In the genomic region with DNA sequence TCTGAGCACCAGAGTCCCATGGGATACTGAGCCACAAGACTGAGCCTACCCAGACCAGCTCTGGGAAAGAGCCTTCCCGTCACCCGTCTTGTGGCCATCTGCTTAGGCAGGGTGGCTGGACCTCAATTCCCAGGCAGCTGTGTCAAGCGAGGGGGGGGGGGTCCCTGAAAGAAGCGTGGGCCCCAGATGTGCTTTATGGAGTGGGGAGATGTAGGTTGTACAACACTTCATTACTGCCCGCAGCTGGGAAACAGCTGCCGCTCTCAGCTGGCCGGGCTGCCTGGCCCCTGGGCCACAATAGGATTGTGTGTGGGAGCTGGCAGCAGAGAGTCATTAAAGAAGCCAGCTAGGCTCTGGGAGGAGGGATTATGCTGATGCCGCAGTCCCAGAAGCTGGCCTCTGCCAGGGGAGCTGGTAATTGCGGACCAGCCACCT, we compare ENCODE assay signal across 11 cellular contexts.
DNase-seq lines count a peak whose midpoint lies in the region; ATAC-seq and TF ChIP-seq lines count a peak whose summit lies in the region.
"Had no signal": no experiment of that assay in that cellular context is flagged by ENCODE, and none has a peak within 500 bp of the region (broad histone marks: within the 10 kb centered on the region; RNA-seq: fewer than 3 reads in every experiment).

No MANE protein-coding gene starts in this region.

- H3K9me3 ChIP-seq in BE2C (no peaks in the 10 kb centered on the region), mucosa of descending colon (no peaks in the 10 kb centered on the region), colonic mucosa (no peaks in the 10 kb centered on the region)

- H3K4me3 Mint-ChIP-seq in activated T-helper 2 cell treated with anti-CD3 and anti-CD28 coated beads, Interferon-gamma antibody, Interleukin-2, Interleukin-4, amounts not matched to agents 10 μg/mL and 5 μg/mL and 100 μg/mL, durations not matched to agents 14 hours and 24 hours and 36 hours (ENCODE audit: low read depth): no peak overlapping the region
- H3K4me3 Mint-ChIP-seq: B cell; stimulated activated naive CD8-positive, alpha-beta T cell treated with anti-CD3 and anti-CD28 coated beads, Interleukin-15, Interleukin-2, amounts not matched to agents 100 ng/mL and 50 ng/mL, for 24 hours had no signal

- H3K4me1 ChIP-seq in BE2C (peaks cover 57% of the 10 kb centered on the region), mucosa of descending colon (ENCODE audit: low read depth) (no peaks in the 10 kb centered on the region), colonic mucosa (no peaks in the 10 kb centered on the region), foreskin keratinocyte (no peaks in the 10 kb centered on the region)

- H3K4me3 ChIP-seq in BE2C (ENCODE audit: low read depth, low read length) (no peak overlapping the region), mucosa of descending colon (no peak overlapping the region), colonic mucosa (no peak overlapping the region)

- TF ChIP-seq CTCF in BE2C (IDR thresholded peaks at IDR 0.05; ENCODE audit: low read depth, low read length): no peak
- TF ChIP-seq CTCF in mucosa of descending colon (IDR thresholded peaks at IDR 0.05): no peak
- no peak for TF ChIP-seq CTCF in colonic mucosa (IDR thresholded peaks at IDR 0.05)
- TF ChIP-seq CTCF in foreskin keratinocyte (conservative IDR thresholded peaks at IDR 0.05): no peak

- intact Hi-C loops in mucosa of descending colon (cut with DNase I, micrococcal nuclease) (no loop called here), colonic mucosa (cut with DNase I) (no loop called here)
- intact Hi-C loops in activated T-helper 2 cell treated with anti-CD3 and anti-CD28 coated beads, Interferon-gamma antibody, Interleukin-2, Interleukin-4, amounts not matched to agents 10 μg/mL and 5 μg/mL and 100 μg/mL, durations not matched to agents 14 hours and 24 hours and 36 hours (cut with micrococcal nuclease): no loop called here

- H3K27ac Mint-ChIP-seq in activated T-helper 2 cell treated with anti-CD3 and anti-CD28 coated beads, Interferon-gamma antibody, Interleukin-2, Interleukin-4, amounts not matched to agents 10 μg/mL and 5 μg/mL and 100 μg/mL, durations not matched to agents 14 hours and 24 hours and 36 hours: no peak overlapping the region
- H3K27ac Mint-ChIP-seq: B cell; stimulated activated naive CD8-positive, alpha-beta T cell treated with anti-CD3 and anti-CD28 coated beads, Interleukin-15, Interleukin-2, amounts not matched to agents 100 ng/mL and 50 ng/mL, for 24 hours had no signal

- H3K27me3 ChIP-seq in BE2C (no peaks in the 10 kb centered on the region), colonic mucosa (no peaks in the 10 kb centered on the region), foreskin keratinocyte (no peaks in the 10 kb centered on the region)

- no peaks in the 10 kb centered on the region for H3K9me3 Mint-ChIP-seq in activated T-helper 2 cell treated with anti-CD3 and anti-CD28 coated beads, Interferon-gamma antibody, Interleukin-2, Interleukin-4, amounts not matched to agents 10 μg/mL and 5 μg/mL and 100 μg/mL, durations not matched to agents 14 hours and 24 hours and 36 hours

- H3K4me1 Mint-ChIP-seq in activated T-helper 2 cell treated with anti-CD3 and anti-CD28 coated beads, Interferon-gamma antibody, Interleukin-2, Interleukin-4, amounts not matched to agents 10 μg/mL and 5 μg/mL and 100 μg/mL, durations not matched to agents 14 hours and 24 hours and 36 hours (ENCODE audit: low read depth): peaks cover 33% of the 10 kb centered on the region

- H3K27me3 Mint-ChIP-seq in activated T-helper 2 cell treated with anti-CD3 and anti-CD28 coated beads, Interferon-gamma antibody, Interleukin-2, Interleukin-4, amounts not matched to agents 10 μg/mL and 5 μg/mL and 100 μg/mL, durations not matched to agents 14 hours and 24 hours and 36 hours (ENCODE audit: low read depth): no peaks in the 10 kb centered on the region
- H3K27me3 Mint-ChIP-seq: stimulated activated naive CD8-positive, alpha-beta T cell treated with anti-CD3 and anti-CD28 coated beads, Interleukin-15, Interleukin-2, amounts not matched to agents 100 ng/mL and 50 ng/mL, for 24 hours had no signal

- ATAC-seq in mucosa of descending colon: peak; percentile 40
- ATAC-seq in GM21390 (IDR thresholded peaks at IDR 0.05; ENCODE audit: unreplicated experiment): no peak
- ATAC-seq in foreskin keratinocyte: no peak

- peak; percentile 82 for DNase-seq in BE2C
- DNase-seq in NCI-H1694 (lab: John Stamatoyannopoulos, UW): peak; percentile 33
- peak in 46 of 61 donors; percentile 4 to 66 (median 26) for DNase-seq in caudate nucleus (lab: John Stamatoyannopoulos, UW)
- no peak for DNase-seq in mucosa of descending colon
- DNase-seq in activated T-helper 2 cell treated with anti-CD3 and anti-CD28 coated beads, Interferon-gamma antibody, Interleukin-2, Interleukin-4, amounts not matched to agents 10 μg/mL and 5 μg/mL and 100 μg/mL, durations not matched to agents 14 hours and 24 hours and 36 hours (ENCODE audit: low spot score): no peak
- no peak for DNase-seq in colonic mucosa
- no peak for DNase-seq in foreskin keratinocyte
- DNase-seq: T-helper 9 cell had no signal

- H3K9ac ChIP-seq in colonic mucosa (ENCODE audit: low read depth in 2 of 2, low read length in 2 of 2): no peak overlapping the region

- no peak overlapping the region for H3K27ac ChIP-seq in caudate nucleus (ENCODE audit: low read depth, low read length)
- H3K27ac ChIP-seq in colonic mucosa: no peak overlapping the region
- H3K27ac ChIP-seq in foreskin keratinocyte: no peak overlapping the region

- H3K36me3 Mint-ChIP-seq in activated T-helper 2 cell treated with anti-CD3 and anti-CD28 coated beads, Interferon-gamma antibody, Interleukin-2, Interleukin-4, amounts not matched to agents 10 μg/mL and 5 μg/mL and 100 μg/mL, durations not matched to agents 14 hours and 24 hours and 36 hours (ENCODE audit: low read depth): peaks cover 12% of the 10 kb centered on the region

- H3K36me3 ChIP-seq in BE2C (no peaks in the 10 kb centered on the region), mucosa of descending colon (ENCODE audit: low read depth) (no peaks in the 10 kb centered on the region), colonic mucosa (no peaks in the 10 kb centered on the region)

Comparison
In these comparisons a context has a peak if more than half of its experiments do, and no peak if none do; other contexts are left out.
1. DNase-seq: peak in BE2C (single experiment), NCI-H1694 (single experiment) and caudate nucleus (46 of 61); none in mucosa of descending colon (0 of 3), activated T-helper 2 cell treated with anti-CD3 and anti-CD28 coated beads, Interferon-gamma antibody, Interleukin-2, Interleukin-4, amounts not matched to agents 10 μg/mL and 5 μg/mL and 100 μg/mL, durations not matched to agents 14 hours and 24 hours and 36 hours (single experiment), colonic mucosa (single experiment) and foreskin keratinocyte (0 of 2).